In the genomic region with DNA sequence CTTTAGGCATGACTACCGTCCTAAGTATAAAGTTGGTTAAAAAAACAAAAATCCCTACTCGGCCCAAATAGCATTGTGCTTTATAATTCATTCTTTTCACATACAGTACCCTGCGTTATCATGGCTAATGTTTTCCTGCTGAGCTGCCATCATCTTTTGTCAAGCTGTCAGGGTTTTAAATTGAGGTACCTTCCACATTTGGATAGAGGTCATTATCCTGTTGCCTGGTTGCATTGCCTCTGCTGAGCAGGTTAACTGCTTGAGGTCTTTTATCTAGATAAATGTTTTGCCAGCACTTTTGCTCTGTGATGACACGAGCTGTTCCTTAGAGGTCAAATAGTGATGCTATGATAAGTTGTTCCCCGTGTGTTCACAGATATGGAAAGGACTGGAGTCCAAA, we compare ENCODE assay signal across 24 cellular contexts.
DNase-seq lines count a peak whose midpoint lies in the region; ATAC-seq and TF ChIP-seq lines count a peak whose summit lies in the region.
"Had no signal": no experiment of that assay in that cellular context is flagged by ENCODE, and none has a peak within 500 bp of the region (broad histone marks: within the 10 kb centered on the region; RNA-seq: fewer than 3 reads in every experiment).

No MANE protein-coding gene starts in this region.

- WGBS in SK-N-SH (ENCODE audit: low lambda C conversion rate), result 79% methylated on average over 5 of the region's 5 CpGs

- no peak for TF ChIP-seq EP300 in SK-N-SH (IDR thresholded peaks at IDR 0.05; ENCODE audit: borderline replicate concordance in 1 of 2, low read depth in 1 of 2, low read length in 1 of 2)

- no peaks in the 10 kb centered on the region for H3K9me2 ChIP-seq in SK-N-SH

- H3K36me3 Mint-ChIP-seq in glutamatergic neuron (ENCODE audit: unreplicated experiment), result no peaks in the 10 kb centered on the region

- no peak for TF ChIP-seq POLR2A in breast epithelium (IDR thresholded peaks at IDR 0.05)

- CTCF ChIA-PET in SK-N-SH (lab: Yijun Ruan, JAX), result interaction anchor here (0.8 kb wide), 1 partner anchor 13 kb away, joined by 3 read pairs; no protein-coding TSS in a partner anchor
- CTCF ChIA-PET in A673 (lab: Charles Lee), result no interaction called here

- H3K27ac Mint-ChIP-seq in glutamatergic neuron (ENCODE audit: unreplicated experiment), result peak overlapping the region; percentile 87
- H3K27ac Mint-ChIP-seq: T-helper 1 cell treated with Interleukin-12 subunit alpha and Interleukin-12 subunit beta and Interleukin-4 antibody, amounts not matched to agents 30 μg/mL and 1 μg/mL, for 36 hours had no signal

- H2AFZ ChIP-seq in SK-N-SH (ENCODE audit: low read depth), result no peak overlapping the region
- H2AFZ ChIP-seq: hepatocyte, PC-9 had no signal

- no peaks in the 10 kb centered on the region for H3K9me3 ChIP-seq in SK-N-SH
- no peaks in the 10 kb centered on the region for H3K9me3 ChIP-seq in A673 (ENCODE audit: low read depth, low read length, poor library complexity, severe bottlenecking)
- H3K9me3 ChIP-seq in breast epithelium, result no peaks in the 10 kb centered on the region
- H3K9me3 ChIP-seq: A549, suprapubic skin, uterus had no signal

- no peak overlapping the region for H3K4me2 ChIP-seq in SK-N-SH
- H3K4me2 ChIP-seq: A549, hepatocyte, PC-9 had no signal

- peaks cover 23% of the 10 kb centered on the region for H3K4me1 Mint-ChIP-seq in glutamatergic neuron (ENCODE audit: low read depth, unreplicated experiment)

- H3K4me3 Mint-ChIP-seq in glutamatergic neuron (ENCODE audit: unreplicated experiment), result no peak overlapping the region
- H3K4me3 Mint-ChIP-seq: T-helper 1 cell treated with Interleukin-12 subunit alpha and Interleukin-12 subunit beta and Interleukin-4 antibody, amounts not matched to agents 30 μg/mL and 1 μg/mL, for 36 hours had no signal

- no peaks in the 10 kb centered on the region for H3K79me2 ChIP-seq in SK-N-SH (ENCODE audit: insufficient read depth)
- H3K79me2 ChIP-seq: hepatocyte had no signal

- H3F3A ChIP-seq in SK-N-SH (replicated peaks; ENCODE audit: insufficient read depth), result peaks cover 15% of the 10 kb centered on the region

- H3K27me3 Mint-ChIP-seq in glutamatergic neuron (ENCODE audit: unreplicated experiment), result peaks cover 2% of the 10 kb centered on the region

- H3K4me3 ChIP-seq in SK-N-SH (ENCODE audit: low read depth in 2 of 2, low read length in 1 of 2), result no peak overlapping the region
- H3K4me3 ChIP-seq in A673 (ENCODE audit: low read depth, low read length, poor library complexity, severe bottlenecking), result no peak overlapping the region
- H3K4me3 ChIP-seq in breast epithelium, result no peak overlapping the region
- H3K4me3 ChIP-seq: A549, hepatocyte, lung, PC-9, suprapubic skin, uterus had no signal

- peaks cover 6% of the 10 kb centered on the region for H3K9me3 Mint-ChIP-seq in glutamatergic neuron (ENCODE audit: unreplicated experiment)
- H3K9me3 Mint-ChIP-seq: T-helper 1 cell treated with Interleukin-12 subunit alpha and Interleukin-12 subunit beta and Interleukin-4 antibody, amounts not matched to agents 30 μg/mL and 1 μg/mL, for 36 hours had no signal

- H3K4me1 ChIP-seq in SK-N-SH (ENCODE audit: control insufficient read depth in 1 of 2, insufficient read depth in 2 of 2, low read depth in 1 of 2, low read length in 1 of 2) (peaks cover 18 to 21% of the 10 kb centered on the region in 2 experiments), A673 (ENCODE audit: insufficient read depth, low read length, poor library complexity, severe bottlenecking) (peaks cover 5% of the 10 kb centered on the region), breast epithelium (no peaks in the 10 kb centered on the region)
- H3K4me1 ChIP-seq: A549, suprapubic skin, uterus had no signal

- H3K9ac ChIP-seq in SK-N-SH, result no peak overlapping the region

- ATAC-seq in SK-N-SH treated with all-trans-retinoic acid at 6 μM for 48 hours (no peak), HG02798 (IDR thresholded peaks at IDR 0.05; ENCODE audit: poor library complexity, unreplicated experiment) (no peak)
- ATAC-seq: A549, right cardiac atrium had no signal

- POLR2A ChIA-PET in SK-N-SH (lab: Yijun Ruan, JAX) (no interaction called here), A673 (lab: Charles Lee; ENCODE audit: low non-redundant PET) (no interaction called here)

- no peaks in the 10 kb centered on the region for H3K36me3 ChIP-seq in SK-N-SH (replicated peaks in 1 of 2; ENCODE audit: control insufficient read depth in 1 of 2, insufficient read depth in 2 of 2, low read length in 1 of 2)
- H3K36me3 ChIP-seq in A673 (ENCODE audit: insufficient read depth, low read length, poor library complexity, severe bottlenecking), result peaks cover 4% of the 10 kb centered on the region
- H3K36me3 ChIP-seq in breast epithelium, result no peaks in the 10 kb centered on the region
- H3K36me3 ChIP-seq: suprapubic skin, uterus had no signal

- intact Hi-C loops in A673 (cut with micrococcal nuclease; ENCODE audit: unreplicated experiment), result no loop called here
- intact Hi-C loops in breast epithelium (cut with DNase I; ENCODE audit: low total_unique reads), result no loop called here

- TF ChIP-seq RAD21 in SK-N-SH (IDR thresholded peaks at IDR 0.05; ENCODE audit: low read length), result no peak

- DNase-seq in SK-N-SH, result peak; percentile 17
- peak; percentile 22 for DNase-seq in NCI-H748 treated with DMSO at 0.1 percent for 48 hours (lab: John Stamatoyannopoulos, UW)
- no peak for DNase-seq in glutamatergic neuron
- no peak for DNase-seq in A673 (ENCODE audit: low spot score)
- DNase-seq in breast epithelium (ENCODE audit: low spot score in 2 of 2), result no peak
- no peak for DNase-seq in substantia nigra (lab: John Stamatoyannopoulos, UW)
- DNase-seq: activated CD4-positive, alpha-beta T cell treated with anti-CD3 and anti-CD28 coated beads, Interleukin-2, amount 50 U/mL, for 4 hours; activated effector memory CD4-positive, alpha-beta T cell treated with Interleukin-2 at 50 U/mL for 16 hours; dermis blood vessel endothelial cell; DMS 273 treated with DMSO at 0.1 percent for 48 hours; NCI-H1694; NCI-H526 treated with DMSO at 0.1 percent for 48 hours; PC-9; right cardiac atrium; uterus had no signal

- no peak for TF ChIP-seq CTCF in SK-N-SH (IDR thresholded peaks at IDR 0.05)
- no peak for TF ChIP-seq CTCF in glutamatergic neuron (IDR thresholded peaks at IDR 0.05; ENCODE audit: partially characterized antibody, unreplicated experiment)
- no peak for TF ChIP-seq CTCF in A673 (conservative IDR thresholded peaks at IDR 0.05; ENCODE audit: low read depth, low read length)
- no peak for TF ChIP-seq CTCF in breast epithelium (IDR thresholded peaks at IDR 0.05)

- no peaks in the 10 kb centered on the region for H3K27me3 ChIP-seq in SK-N-SH (ENCODE audit: insufficient read depth)
- no peaks in the 10 kb centered on the region for H3K27me3 ChIP-seq in A673 (replicated peaks; ENCODE audit: insufficient read depth, low read depth, low read length, poor library complexity)
- no peaks in the 10 kb centered on the region for H3K27me3 ChIP-seq in breast epithelium
- H3K27me3 ChIP-seq: hepatocyte, suprapubic skin, uterus had no signal

- H4K20me1 ChIP-seq in SK-N-SH (ENCODE audit: insufficient read depth), result no peaks in the 10 kb centered on the region

- BruUV-seq in A673 (replicated peaks; lab: Mats Ljungman, UMichigan), result no TSS peak

- peak overlapping the region in 1 of 2 experiments; percentile 80; a peak in 2 of 4 replicates for H3K27ac ChIP-seq in SK-N-SH (ENCODE audit: low read depth in 2 of 2, low read length in 1 of 2)
- no peak overlapping the region for H3K27ac ChIP-seq in A673 (ENCODE audit: low read depth, low read length, poor library complexity, severe bottlenecking)
- H3K27ac ChIP-seq in breast epithelium, result no peak overlapping the region
- no peak overlapping the region for H3K27ac ChIP-seq in substantia nigra (ENCODE audit: low read depth, low read length, poor library complexity, severe bottlenecking)
- H3K27ac ChIP-seq: A549, C4-2B, epithelial cell of prostate, hepatocyte, PC-9, suprapubic skin, uterus had no signal

TF ChIP-seq in SK-N-SH, 30 proteins besides CTCF, POLR2A, EP300 and RAD21:
- TF ChIP-seq MXI1 (IDR thresholded peaks at IDR 0.05; ENCODE audit: low read depth, low read length), result no peak
- no peak for TF ChIP-seq USF1 (IDR thresholded peaks at IDR 0.05; ENCODE audit: borderline replicate concordance, low read depth)
- 0 out of 2 replicates have a peak, but pooled peaks have one; percentile 12 for TF ChIP-seq RXRA (IDR thresholded peaks at IDR 0.05; ENCODE audit: borderline replicate concordance, low read depth)

TF ChIP-seq in SK-N-SH treated with all-trans-retinoic acid at 6 μM for 48 hours, 23 proteins besides CTCF, POLR2A, EP300 and RAD21 (continues in another document):
- TF ChIP-seq CSRNP3 (CRISPR knock-in tag; IDR thresholded peaks at IDR 0.05), result no peak
- no peak for TF ChIP-seq ZFP30 (CRISPR knock-in tag; IDR thresholded peaks at IDR 0.05)
- TF ChIP-seq RARB (CRISPR knock-in tag; IDR thresholded peaks at IDR 0.05), result no peak
- TF ChIP-seq GLIS3 (CRISPR knock-in tag; IDR thresholded peaks at IDR 0.05), result no peak
- TF ChIP-seq, protein P1, sequence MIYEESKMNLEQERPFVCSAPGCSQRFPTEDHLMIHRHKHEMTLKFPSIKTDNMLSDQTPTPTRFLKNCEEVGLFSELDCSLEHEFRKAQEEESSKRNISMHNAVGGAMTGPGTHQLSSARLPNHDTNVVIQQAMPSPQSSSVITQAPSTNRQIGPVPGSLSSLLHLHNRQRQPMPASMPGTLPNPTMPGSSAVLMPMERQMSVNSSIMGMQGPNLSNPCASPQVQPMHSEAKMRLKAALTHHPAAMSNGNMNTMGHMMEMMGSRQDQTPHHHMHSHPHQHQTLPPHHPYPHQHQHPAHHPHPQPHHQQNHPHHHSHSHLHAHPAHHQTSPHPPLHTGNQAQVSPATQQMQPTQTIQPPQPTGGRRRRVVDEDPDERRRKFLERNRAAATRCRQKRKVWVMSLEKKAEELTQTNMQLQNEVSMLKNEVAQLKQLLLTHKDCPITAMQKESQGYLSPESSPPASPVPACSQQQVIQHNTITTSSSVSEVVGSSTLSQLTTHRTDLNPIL (CRISPR knock-in tag; IDR thresholded peaks at IDR 0.05; ENCODE audit: low read depth), result no peak
- TF ChIP-seq TOX (CRISPR knock-in tag; IDR thresholded peaks at IDR 0.05; ENCODE audit: borderline replicate concordance), result no peak
- no peak for TF ChIP-seq SNAI2 (CRISPR knock-in tag; IDR thresholded peaks at IDR 0.05)

Comparison
In these comparisons a context has a peak if more than half of its experiments do, and no peak if none do; other contexts are left out.
1. DNase-seq: peak in SK-N-SH (single experiment) and NCI-H748 treated with DMSO at 0.1 percent for 48 hours (single experiment); none in glutamatergic neuron (single experiment), A673 (single experiment), breast epithelium (0 of 2) and substantia nigra (0 of 49).